1 cellular context compared by ENCODE assay signal in genomic region chr13:102680842-102681725, GRCh38.
TF ChIP-seq lines count a peak whose summit lies in the region.

No MANE protein-coding gene starts in this region.

TF ChIP-seq in SK-N-SH, 30 proteins besides CTCF, POLR2A, EP300 and RAD21 (continued from another document):
- TF ChIP-seq REST (IDR thresholded peaks at IDR 0.05; ENCODE audit: low read depth, low read length): no peak
- TF ChIP-seq YY1 (IDR thresholded peaks at IDR 0.05; ENCODE audit: low read depth): no peak
- no peak for TF ChIP-seq MEF2A (IDR thresholded peaks at IDR 0.05; ENCODE audit: borderline replicate concordance, low read depth)
- no peak for TF ChIP-seq GATA2 (CRISPR knock-in tag; IDR thresholded peaks at IDR 0.05)
- TF ChIP-seq FOSL2 (IDR thresholded peaks at IDR 0.05; ENCODE audit: borderline replicate concordance, low read depth): no peak
- TF ChIP-seq NFIC (IDR thresholded peaks at IDR 0.05; ENCODE audit: borderline replicate concordance): no peak
- TF ChIP-seq RCOR1 (IDR thresholded peaks at IDR 0.05; ENCODE audit: low read length): no peak
